ENCODE assay signal across 15 cellular contexts in the genomic region with DNA sequence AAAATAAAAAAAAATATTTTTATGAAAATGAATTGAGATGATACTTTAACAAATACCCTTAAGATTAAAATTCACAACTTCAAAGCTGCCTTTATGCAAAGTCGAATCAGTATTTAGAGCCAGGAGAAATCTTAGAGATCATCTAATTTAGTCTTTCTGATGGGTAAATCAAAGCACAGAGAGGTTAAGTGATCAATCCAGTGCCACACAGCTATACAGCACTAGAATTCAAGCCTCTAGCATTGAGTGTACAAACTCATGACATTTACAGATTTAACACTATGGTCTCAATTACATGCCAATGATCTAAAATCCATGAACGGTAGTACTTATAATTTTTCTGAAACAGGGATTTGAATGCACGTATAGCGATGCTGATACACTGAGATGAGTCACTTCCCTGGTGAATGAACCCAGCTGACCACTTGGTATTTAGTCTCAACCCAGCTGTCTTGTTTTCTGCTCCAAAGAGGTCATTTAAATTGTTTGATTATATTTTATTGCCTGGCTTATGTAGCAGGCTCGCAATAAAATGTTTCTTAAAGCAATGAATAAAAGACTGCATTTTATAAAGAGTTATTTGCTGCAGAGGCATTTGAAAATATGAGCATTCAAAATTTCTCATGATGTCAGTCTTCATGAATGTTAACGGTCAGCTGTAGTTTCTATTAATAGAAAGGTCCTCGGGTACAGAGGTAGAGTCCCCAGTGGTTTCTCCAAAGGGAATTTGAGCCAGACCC.
A peak's percentile ranks its signal among the peaks of the same experiment; 100 is the strongest.
DNase-seq lines count a peak whose midpoint lies in the region; ATAC-seq and TF ChIP-seq lines count a peak whose summit lies in the region.
"Had no signal": no experiment of that assay in that cellular context is flagged by ENCODE, and none has a peak within 500 bp of the region (broad histone marks: within the 10 kb centered on the region; RNA-seq: fewer than 3 reads in every experiment).

No MANE protein-coding gene starts in this region.

- H3K9ac ChIP-seq in GM23248 (no peak overlapping the region), MM.1S (ENCODE audit: low read length) (no peak overlapping the region)

- WGBS in GM23248 (ENCODE audit: low coverage in 1 of 2, low lambda C conversion rate in 2 of 2, missing lambda C conversion rate in 2 of 2), 2 experiments, result 16 to 18% methylated on average over 7 of the region's 7 CpGs

- in situ Hi-C loops in GM23248 (cut with MboI), result no loop called here
- in situ Hi-C loops in SK-MEL-5 (cut with HindIII; ENCODE audit: low pct_unique_long_range_greater_than_20kb, low sequenced_read_pairs), result no loop called here
- in situ Hi-C loops in gastrocnemius medialis (cut with MboI; ENCODE audit: low sequenced_read_pairs in 4 of 4), result no loop called here

- H4K20me1 ChIP-seq in GM23248 (ENCODE audit: insufficient read depth) (no peaks in the 10 kb centered on the region), MM.1S (ENCODE audit: insufficient read depth, low read length) (no peaks in the 10 kb centered on the region)

- TF ChIP-seq CTCF in fibroblast of the aortic adventitia (IDR thresholded peaks at IDR 0.05; ENCODE audit: insufficient read depth, low read length) (no peak), gastrocnemius medialis (IDR thresholded peaks at IDR 0.05 in 4 of 5, conservative IDR thresholded peaks at IDR 0.05 in 1 of 5) (no peak), MM.1S (IDR thresholded peaks at IDR 0.05; ENCODE audit: low read length) (no peak)

- H3K27me3 ChIP-seq in GM23248 (replicated peaks; ENCODE audit: insufficient read depth) (no peaks in the 10 kb centered on the region), gastrocnemius medialis (no peaks in the 10 kb centered on the region), MM.1S (replicated peaks; ENCODE audit: insufficient read depth, low read length) (no peaks in the 10 kb centered on the region)

- no peak for TF ChIP-seq POLR2A in gastrocnemius medialis (IDR thresholded peaks at IDR 0.05)

- peak; percentile 80 for ATAC-seq in gastrocnemius medialis
- ATAC-seq: GM12878, T-cell had no signal

- H3K27ac ChIP-seq in GM23248 (no peak overlapping the region), gastrocnemius medialis (peak overlapping the region; percentile 31 to 70 (median 58)), MM.1S (ENCODE audit: low read length) (no peak overlapping the region)
- H3K27ac ChIP-seq: skin epidermis had no signal

- intact Hi-C loops in gastrocnemius medialis (cut with DNase I; ENCODE audit: low total_unique reads), result no loop called here

- H3K4me2 ChIP-seq in GM23248 (ENCODE audit: unreplicated experiment) (peak overlapping the region; percentile 46), MM.1S (ENCODE audit: low read depth, low read length) (no peak overlapping the region)

- DNase-seq in GM23248 (peak; percentile 81), SK-MEL-5 (ENCODE audit: low read depth, low spot score) (peak; percentile 46), fibroblast of the aortic adventitia (ENCODE audit: low read depth) (peak; percentile 55), gastrocnemius medialis (no peak), NCI-H2107 (lab: John Stamatoyannopoulos, UW) (no peak), D341Med (ENCODE audit: low spot score) (no peak), MM.1S (no peak), globus pallidus (ENCODE audit: low spot score) (no peak)
- DNase-seq: activated CD4-positive, alpha-beta T cell treated with anti-CD3 and anti-CD28 coated beads, Interleukin-2, amount 50 U/mL, for 48 hours; Caco-2; NCI-H1092 treated with DMSO at 0.1 percent for 48 hours; NCI-H82; T-cell had no signal

- no peaks in the 10 kb centered on the region for H3K36me3 ChIP-seq in GM23248 (ENCODE audit: low read depth)
- H3K36me3 ChIP-seq in gastrocnemius medialis, result no peaks in the 10 kb centered on the region
- no peaks in the 10 kb centered on the region for H3K36me3 ChIP-seq in MM.1S (replicated peaks; ENCODE audit: insufficient read depth, low read length)

- H3F3A ChIP-seq in GM23248 (ENCODE audit: insufficient read depth) (peaks cover 14% of the 10 kb centered on the region; the same call in 1 of the 2 replicates), MM.1S (ENCODE audit: insufficient read depth, low read length) (no peaks in the 10 kb centered on the region)

- peaks cover 27% of the 10 kb centered on the region for H3K4me1 ChIP-seq in GM23248 (ENCODE audit: insufficient read depth)
- H3K4me1 ChIP-seq in gastrocnemius medialis, result peaks cover 35 to 59% of the 10 kb centered on the region in 2 donors
- H3K4me1 ChIP-seq in MM.1S (ENCODE audit: low read length), result no peaks in the 10 kb centered on the region

- H3K79me2 ChIP-seq in GM23248 (ENCODE audit: insufficient read depth) (no peaks in the 10 kb centered on the region), MM.1S (ENCODE audit: low read length) (no peaks in the 10 kb centered on the region)

- no peak overlapping the region for H2AFZ ChIP-seq in GM23248
- no peak overlapping the region for H2AFZ ChIP-seq in MM.1S (ENCODE audit: low read length)

- H3K9me2 ChIP-seq in GM23248 (ENCODE audit: insufficient read depth) (no peaks in the 10 kb centered on the region), MM.1S (replicated peaks; ENCODE audit: insufficient read depth, low read length) (no peaks in the 10 kb centered on the region)

- H3K4me3 ChIP-seq in GM23248 (no peak overlapping the region), fibroblast of the aortic adventitia (ENCODE audit: low read depth, low read length) (no peak overlapping the region), gastrocnemius medialis (no peak overlapping the region), MM.1S (ENCODE audit: low read length) (no peak overlapping the region)
- H3K4me3 ChIP-seq: GM12878, skin epidermis had no signal

- H3K9me3 ChIP-seq in GM23248 (ENCODE audit: low read depth) (no peaks in the 10 kb centered on the region), gastrocnemius medialis (peaks cover 0 to 7% (median 0%) of the 10 kb centered on the region in 3 donors), MM.1S (replicated peaks; ENCODE audit: insufficient read depth, low read length) (no peaks in the 10 kb centered on the region)

Comparison
In these comparisons a context has a peak if more than half of its experiments do, and no peak if none do; other contexts are left out.
1. DNase-seq: peak in GM23248 (single experiment), SK-MEL-5 (single experiment) and fibroblast of the aortic adventitia (single experiment); none in gastrocnemius medialis (0 of 2), NCI-H2107 (single experiment), D341Med (single experiment), MM.1S (single experiment) and globus pallidus (single experiment).
2. H3K27ac ChIP-seq: peak in gastrocnemius medialis (4 of 4); none in GM23248 (single experiment) and MM.1S (single experiment).